Comparison of ENCODE assay signal across 21 cellular contexts in the genomic region with DNA sequence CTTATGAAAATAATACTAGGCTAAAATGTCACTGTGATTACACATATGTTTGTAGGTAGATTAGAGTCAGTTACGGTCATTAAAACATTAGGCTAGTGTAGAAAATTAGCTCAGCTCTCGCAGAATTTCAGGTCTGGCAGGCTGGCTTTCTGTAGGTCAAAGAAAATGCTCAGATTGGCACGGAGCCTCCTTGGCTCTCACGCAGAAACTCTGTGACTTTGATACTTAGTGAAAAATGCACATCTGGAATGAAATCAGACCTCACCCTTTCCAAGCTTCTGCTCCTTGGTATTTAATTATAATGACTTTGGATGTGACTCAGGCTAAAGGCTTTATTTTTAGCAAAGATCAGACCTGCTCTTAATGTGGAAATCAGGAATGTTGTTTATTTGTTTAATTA.
DNase-seq lines count a peak whose midpoint lies in the region; ATAC-seq and TF ChIP-seq lines count a peak whose summit lies in the region.
"Had no signal": no experiment of that assay in that cellular context is flagged by ENCODE, and none has a peak within 500 bp of the region (broad histone marks: within the 10 kb centered on the region; RNA-seq: fewer than 3 reads in every experiment).

No MANE protein-coding gene starts in this region.

- no peak overlapping the region for H3K4me3 Mint-ChIP-seq in GM23338
- H3K4me3 Mint-ChIP-seq in activated naive CD4-positive, alpha-beta T cell treated with anti-CD3 and anti-CD28 coated beads for 36 hours = no peak overlapping the region
- no peak overlapping the region for H3K4me3 Mint-ChIP-seq in nephron progenitor cell
- H3K4me3 Mint-ChIP-seq: mesothelial cell of epicardium had no signal

- H3K9me2 ChIP-seq in GM23338 (ENCODE audit: insufficient read depth) = peaks cover 7% of the 10 kb centered on the region

- no peaks in the 10 kb centered on the region for H4K20me1 ChIP-seq in GM23338 (replicated peaks; ENCODE audit: insufficient read depth)

- H3K4me1 Mint-ChIP-seq in GM23338 = peaks cover 14% of the 10 kb centered on the region
- peaks cover 5% of the 10 kb centered on the region for H3K4me1 Mint-ChIP-seq in activated naive CD4-positive, alpha-beta T cell treated with anti-CD3 and anti-CD28 coated beads for 36 hours (ENCODE audit: low read depth)
- H3K4me1 Mint-ChIP-seq in nephron progenitor cell = peaks cover 26% of the 10 kb centered on the region

- peaks cover 4% of the 10 kb centered on the region for H3K9me3 Mint-ChIP-seq in GM23338
- peaks cover 4% of the 10 kb centered on the region for H3K9me3 Mint-ChIP-seq in activated naive CD4-positive, alpha-beta T cell treated with anti-CD3 and anti-CD28 coated beads for 36 hours
- H3K9me3 Mint-ChIP-seq in nephron progenitor cell = peaks cover 22% of the 10 kb centered on the region

- in situ Hi-C loops in astrocyte of the cerebellum (cut with HindIII; ENCODE audit: low sequenced_read_pairs) = no loop called here

- DNase-seq in AG04449 (ENCODE audit: low read depth, low spot score) (peak; percentile 46), GM23338 (ENCODE audit: low spot score) (no peak), astrocyte of the cerebellum (ENCODE audit: low read depth) (peak; percentile 2), foreskin keratinocyte (peak; percentile 27 to 48), HEK293T (ENCODE audit: extremely low spot score) (no peak), nephron progenitor cell (no peak)
- DNase-seq in activated naive CD4-positive, alpha-beta T cell treated with anti-CD3 and anti-CD28 coated beads for 36 hours = no peak
- DNase-seq: activated T-cell treated with anti-CD3 and anti-CD28 coated beads, Interleukin-2, amount 50 U/mL, for 48 hours; Caco-2; central memory CD4-positive, alpha-beta T cell; heart left ventricle; Karpas-422; kidney; NCI-H1694 treated with DMSO at 0.1 percent for 48 hours; NCI-H524 treated with DMSO at 0.1 percent for 48 hours; PC-9; tibial artery had no signal

- peaks cover 12% of the 10 kb centered on the region for H3K27me3 Mint-ChIP-seq in GM23338 (ENCODE audit: insufficient read depth, low read depth, poor library complexity)
- H3K27me3 Mint-ChIP-seq in activated naive CD4-positive, alpha-beta T cell treated with anti-CD3 and anti-CD28 coated beads for 36 hours (ENCODE audit: low read depth) = no peaks in the 10 kb centered on the region
- peaks cover 5% of the 10 kb centered on the region for H3K27me3 Mint-ChIP-seq in nephron progenitor cell (ENCODE audit: low read depth, poor library complexity)

- intact Hi-C loops in activated naive CD4-positive, alpha-beta T cell treated with anti-CD3 and anti-CD28 coated beads for 36 hours (cut with micrococcal nuclease) = no loop called here

- no peaks in the 10 kb centered on the region for H3K79me2 ChIP-seq in GM23338 (replicated peaks; ENCODE audit: insufficient read depth)

- ATAC-seq in GM23338 (no peak), foreskin keratinocyte (peak; percentile 9), HG02798 (IDR thresholded peaks at IDR 0.05; ENCODE audit: poor library complexity, unreplicated experiment) (no peak)
- ATAC-seq: heart left ventricle had no signal

- H3K36me3 ChIP-seq in GM23338 (ENCODE audit: insufficient read depth) = no peaks in the 10 kb centered on the region
- H3K36me3 ChIP-seq: heart left ventricle, neutrophil, tibial artery had no signal

- 0 out of 2 replicates have a peak overlapping the region, but pooled peaks have one; percentile 19 for H2AFZ ChIP-seq in GM23338
- H2AFZ ChIP-seq: PC-9 had no signal

- CTCF ChIA-PET in AG04449 (lab: Yijun Ruan, JAX) (interaction anchor here (0.7 to 1.2 kb wide), 2 partner anchors 42 to 1440 kb away, joined by 3 read pairs; no protein-coding TSS in a partner anchor), HEK293T (lab: Yijun Ruan, JAX) (no interaction called here)
- CTCF ChIA-PET in activated naive CD4-positive, alpha-beta T cell treated with anti-CD3 and anti-CD28 coated beads for 36 hours (lab: Charles Lee) = no interaction called here

- TF ChIP-seq CTCF in AG04449 (IDR thresholded peaks at IDR 0.05; ENCODE audit: insufficient read depth, low read length, missing control alignments) (no peak), GM23338 (conservative IDR thresholded peaks at IDR 0.05; ENCODE audit: low read depth in 2 of 2) (no peak), astrocyte of the cerebellum (IDR thresholded peaks at IDR 0.05; ENCODE audit: low read depth, low read length, missing control alignments) (no peak), foreskin keratinocyte (conservative IDR thresholded peaks at IDR 0.05) (no peak), nephron progenitor cell (IDR thresholded peaks at IDR 0.05) (no peak)

- H3K4me2 ChIP-seq in GM23338 = no peak overlapping the region
- H3K4me2 ChIP-seq: PC-9 had no signal

- H3K4me3 ChIP-seq in AG04449 (ENCODE audit: low read depth, low read length) (no peak overlapping the region), GM23338 (no peak overlapping the region), astrocyte of the cerebellum (ENCODE audit: low read depth, low read length) (no peak overlapping the region)
- H3K4me3 ChIP-seq: heart left ventricle, PC-9, tibial artery had no signal

- H3K27me3 ChIP-seq in GM23338 (ENCODE audit: insufficient read depth) = no peaks in the 10 kb centered on the region
- no peaks in the 10 kb centered on the region for H3K27me3 ChIP-seq in foreskin keratinocyte
- H3K27me3 ChIP-seq: heart left ventricle, neutrophil, tibial artery had no signal

- no peaks in the 10 kb centered on the region for H3F3A ChIP-seq in GM23338 (replicated peaks; ENCODE audit: low read depth)

- H3K27ac Mint-ChIP-seq in GM23338 (no peak overlapping the region), nephron progenitor cell (no peak overlapping the region)
- no peak overlapping the region for H3K27ac Mint-ChIP-seq in activated naive CD4-positive, alpha-beta T cell treated with anti-CD3 and anti-CD28 coated beads for 36 hours
- H3K27ac Mint-ChIP-seq: mesothelial cell of epicardium had no signal

- H3K36me3 Mint-ChIP-seq in GM23338 (ENCODE audit: low read depth) (peaks cover 3% of the 10 kb centered on the region; the same call in 1 of the 3 replicates), nephron progenitor cell (ENCODE audit: low read depth) (no peaks in the 10 kb centered on the region)
- no peaks in the 10 kb centered on the region for H3K36me3 Mint-ChIP-seq in activated naive CD4-positive, alpha-beta T cell treated with anti-CD3 and anti-CD28 coated beads for 36 hours (ENCODE audit: low read depth)
- H3K36me3 Mint-ChIP-seq: mesothelial cell of epicardium had no signal

- no peak overlapping the region for H3K27ac ChIP-seq in GM23338 (ENCODE audit: low read depth)
- no peak overlapping the region for H3K27ac ChIP-seq in foreskin keratinocyte
- H3K27ac ChIP-seq: heart left ventricle, HL-60, neutrophil, PC-9, tibial artery had no signal

- POLR2A ChIA-PET in AG04449 (lab: Yijun Ruan, JAX) (no interaction called here), HEK293T (lab: Yijun Ruan, JAX) (no interaction called here)

- H3K4me1 ChIP-seq in GM23338 (ENCODE audit: insufficient read depth) (0 out of 2 replicates have a peak, but pooled peaks cover 10% of the 10 kb centered on the region), foreskin keratinocyte (peaks cover 4% of the 10 kb centered on the region)
- H3K4me1 ChIP-seq: Caco-2, heart left ventricle, tibial artery had no signal

TF ChIP-seq in GM23338, 12 proteins besides CTCF, POLR2A, EP300 and RAD21 (continues in another document):
- no peak for TF ChIP-seq ZNF331 (CRISPR knock-in tag; IDR thresholded peaks at IDR 0.05; ENCODE audit: low read depth)
- TF ChIP-seq EZH2 (IDR thresholded peaks at IDR 0.05; ENCODE audit: low read depth, unreplicated experiment) = no peak
- TF ChIP-seq POLR2AphosphoS5 (IDR thresholded peaks at IDR 0.05; ENCODE audit: low read depth) = no peak
- TF ChIP-seq NANOG (IDR thresholded peaks at IDR 0.05; ENCODE audit: borderline replicate concordance) = no peak

TF ChIP-seq in HEK293T, 16 proteins besides CTCF, POLR2A, EP300 and RAD21:
- TF ChIP-seq, protein P1, sequence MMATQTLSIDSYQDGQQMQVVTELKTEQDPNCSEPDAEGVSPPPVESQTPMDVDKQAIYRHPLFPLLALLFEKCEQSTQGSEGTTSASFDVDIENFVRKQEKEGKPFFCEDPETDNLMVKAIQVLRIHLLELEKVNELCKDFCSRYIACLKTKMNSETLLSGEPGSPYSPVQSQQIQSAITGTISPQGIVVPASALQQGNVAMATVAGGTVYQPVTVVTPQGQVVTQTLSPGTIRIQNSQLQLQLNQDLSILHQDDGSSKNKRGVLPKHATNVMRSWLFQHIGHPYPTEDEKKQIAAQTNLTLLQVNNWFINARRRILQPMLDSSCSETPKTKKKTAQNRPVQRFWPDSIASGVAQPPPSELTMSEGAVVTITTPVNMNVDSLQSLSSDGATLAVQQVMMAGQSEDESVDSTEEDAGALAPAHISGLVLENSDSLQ (IDR thresholded peaks at IDR 0.05) = no peak
- TF ChIP-seq FOXM1 (IDR thresholded peaks at IDR 0.05; ENCODE audit: borderline replicate concordance) (no peak), NFRKB (IDR thresholded peaks at IDR 0.05) (no peak), L3MBTL2 (conservative IDR thresholded peaks at IDR 0.05) (no peak), FOXA1 (IDR thresholded peaks at IDR 0.05) (no peak), SP1 (IDR thresholded peaks at IDR 0.05) (no peak), TARDBP (IDR thresholded peaks at IDR 0.05) (no peak), HDGF (IDR thresholded peaks at IDR 0.05; ENCODE audit: borderline replicate concordance) (no peak), CTBP1 (IDR thresholded peaks at IDR 0.05; ENCODE audit: borderline replicate concordance) (no peak), FOXK2 (IDR thresholded peaks at IDR 0.05) (no peak), ZNF384 (IDR thresholded peaks at IDR 0.05) (no peak), SUZ12 (IDR thresholded peaks at IDR 0.05) (no peak), BHLHE40 (IDR thresholded peaks at IDR 0.05; ENCODE audit: borderline replicate concordance) (no peak), ELF4 (IDR thresholded peaks at IDR 0.05) (no peak), ARNT (IDR thresholded peaks at IDR 0.05) (no peak), LEF1 (IDR thresholded peaks at IDR 0.05; ENCODE audit: borderline replicate concordance) (no peak)

Comparison
In these comparisons a context has a peak if more than half of its experiments do, and no peak if none do; other contexts are left out.
1. DNase-seq: peak in AG04449 (single experiment), astrocyte of the cerebellum (single experiment) and foreskin keratinocyte (2 of 2); none in GM23338 (single experiment), activated naive CD4-positive, alpha-beta T cell treated with anti-CD3 and anti-CD28 coated beads for 36 hours (single experiment), HEK293T (single experiment) and nephron progenitor cell (single experiment).